ENCODE assay signal across 9 cellular contexts in genomic region chr2:65366595-65367125, GRCh38.
DNase-seq lines count a peak whose midpoint lies in the region; ATAC-seq and TF ChIP-seq lines count a peak whose summit lies in the region.
"Had no signal": no experiment of that assay in that cellular context is flagged by ENCODE, and none has a peak within 500 bp of the region (broad histone marks: within the 10 kb centered on the region; RNA-seq: fewer than 3 reads in every experiment).

No MANE protein-coding gene starts in this region.

- peak overlapping the region in 1 of 2 donors; percentile 63 for H3K27ac ChIP-seq in lung (ENCODE audit: low read depth in 1 of 2, low read length in 1 of 2)

- no peak for TF ChIP-seq CTCF in lung (IDR thresholded peaks at IDR 0.05; ENCODE audit: control extremely low read depth, extremely low read depth)

- DNase-seq in activated gamma-delta T cell treated with Interleukin-2 at 50 U/mL for 16 hours (peak; percentile 10), activated gamma-delta T cell (lab: John Stamatoyannopoulos, UW) (no peak), NCI-H460 (ENCODE audit: extremely low read depth, low read depth) (peak; percentile 86), astrocyte of the hippocampus (ENCODE audit: low read depth, low spot score) (peak; percentile 93), lung (ENCODE audit: low spot score) (peak; percentile 44), NCI-H2171 treated with DMSO at 0.1 percent for 48 hours (lab: John Stamatoyannopoulos, UW) (no peak), HuH-7 (ENCODE audit: low spot score) (no peak)

- no peaks in the 10 kb centered on the region for H3K9me3 ChIP-seq in lung (ENCODE audit: control insufficient read depth in 2 of 2, insufficient read depth in 1 of 2, low read length in 1 of 2)
- H3K9me3 ChIP-seq: body of pancreas had no signal

- H3K27me3 ChIP-seq in lung (ENCODE audit: control insufficient read depth, insufficient read depth) = no peaks in the 10 kb centered on the region
- H3K27me3 ChIP-seq: body of pancreas had no signal

- 34 to 49% methylated on average over 10 of the region's 10 CpGs for WGBS in lung, 2 donors

- H3K4me1 ChIP-seq in lung (ENCODE audit: control insufficient read depth in 2 of 2, insufficient read depth in 2 of 2, low read length in 2 of 2) = peaks cover 7 to 40% of the 10 kb centered on the region in 2 donors

- no peaks in the 10 kb centered on the region for H3K36me3 ChIP-seq in lung (ENCODE audit: control insufficient read depth in 2 of 2, insufficient read depth in 2 of 2, low read length in 2 of 2)

- ATAC-seq in HG02852 (IDR thresholded peaks at IDR 0.05; ENCODE audit: unreplicated experiment) = peak; percentile 60
- peak; percentile 64 for ATAC-seq in lung (ENCODE audit: insufficient read depth, low FRiP score)
- ATAC-seq: body of pancreas had no signal

- no peak overlapping the region for H3K4me3 ChIP-seq in lung
- H3K4me3 ChIP-seq: body of pancreas had no signal

Comparison
In these comparisons a context has a peak if more than half of its experiments do, and no peak if none do; other contexts are left out.
1. DNase-seq: peak in activated gamma-delta T cell treated with Interleukin-2 at 50 U/mL for 16 hours (single experiment), NCI-H460 (single experiment), astrocyte of the hippocampus (single experiment) and lung (single experiment); none in activated gamma-delta T cell (single experiment), NCI-H2171 treated with DMSO at 0.1 percent for 48 hours (single experiment) and HuH-7 (single experiment).